Comparison of ENCODE assay signal across 8 cellular contexts in the genomic region with DNA sequence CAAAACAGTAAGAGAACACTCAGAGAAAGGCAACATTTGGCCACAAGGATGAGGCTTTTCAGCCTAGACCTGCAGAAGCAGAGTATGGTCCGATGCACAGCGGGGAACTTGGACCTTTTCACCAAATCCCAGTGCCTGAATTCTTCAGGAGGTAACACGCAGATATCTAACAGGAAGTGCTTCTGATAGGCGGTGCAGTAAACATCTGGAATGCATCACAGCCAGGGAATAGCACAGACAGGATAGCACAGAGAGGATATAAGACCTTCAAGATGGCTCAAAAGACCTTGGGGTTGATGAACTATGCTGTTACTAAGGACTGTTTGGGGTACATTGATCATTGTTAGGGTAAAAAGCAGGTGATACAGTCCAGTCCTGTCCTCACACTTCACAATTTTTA.
DNase-seq lines count a peak whose midpoint lies in the region; ATAC-seq and TF ChIP-seq lines count a peak whose summit lies in the region.

No MANE protein-coding gene starts in this region.

- peaks cover 51 to 54% of the 10 kb centered on the region in 2 donors for H3K4me1 ChIP-seq in mucosa of rectum (ENCODE audit: control insufficient read depth in 2 of 2, insufficient read depth in 2 of 2, low read length in 2 of 2)

- TF ChIP-seq CTCF in AG04449 (IDR thresholded peaks at IDR 0.05; ENCODE audit: insufficient read depth, low read length, missing control alignments) (no peak), HFF-Myc (IDR thresholded peaks at IDR 0.05; ENCODE audit: low read depth, low read length, missing control alignments) (no peak)

- H3K9ac ChIP-seq in mucosa of rectum (ENCODE audit: low read depth in 1 of 2, low read length in 2 of 2) = peak overlapping the region in 1 of 2 donors; percentile 97

- no peak for DNase-seq in AG04449 (ENCODE audit: low read depth, low spot score)
- no peak for DNase-seq in HFF-Myc (ENCODE audit: extremely low read depth, low read depth)
- no peak for DNase-seq in central memory CD8-positive, alpha-beta T cell (ENCODE audit: low spot score in 2 of 2)
- no peak for DNase-seq in KBM-7
- DNase-seq in midbrain (lab: John Stamatoyannopoulos, UW) = no peak
- no peak for DNase-seq in NCI-H1436 (lab: John Stamatoyannopoulos, UW)

- POLR2A ChIA-PET in AG04449 (lab: Yijun Ruan, JAX) = interaction anchor here (0.5 kb wide), 1 partner anchor 12 kb away, joined by 5 read pairs; no protein-coding TSS in a partner anchor

- H3K4me3 ChIP-seq in AG04449 (ENCODE audit: low read depth, low read length) = peak overlapping the region; percentile 93
- peak overlapping the region; percentile 95 for H3K4me3 ChIP-seq in HFF-Myc (replicated peaks; ENCODE audit: low read depth, low read length)
- H3K4me3 ChIP-seq in mucosa of rectum (ENCODE audit: low read length in 2 of 2) = peak overlapping the region; percentile 82 to 96

- peaks cover 36% of the 10 kb centered on the region for H3K36me3 Mint-ChIP-seq in central memory CD8-positive, alpha-beta T cell (ENCODE audit: insufficient read depth)

- peak overlapping the region; percentile 96 for H3K4me3 Mint-ChIP-seq in central memory CD8-positive, alpha-beta T cell

- no peaks in the 10 kb centered on the region for H3K9me3 Mint-ChIP-seq in central memory CD8-positive, alpha-beta T cell

- in situ Hi-C loops in KBM-7 (cut with MboI; ENCODE audit: low pct_unique_long_range_greater_than_20kb, low sequenced_read_pairs) = no loop called here

- H3K36me3 ChIP-seq in mucosa of rectum (ENCODE audit: control insufficient read depth in 2 of 2, insufficient read depth in 2 of 2, low read length in 2 of 2) = peaks cover 26 to 30% of the 10 kb centered on the region in 2 donors

- no peaks in the 10 kb centered on the region for H3K27me3 Mint-ChIP-seq in central memory CD8-positive, alpha-beta T cell

- no peak overlapping the region for H3K27ac ChIP-seq in mucosa of rectum (ENCODE audit: low read depth in 2 of 2, low read length in 2 of 2)

- H3K4me1 Mint-ChIP-seq in central memory CD8-positive, alpha-beta T cell = peaks cover 68% of the 10 kb centered on the region

- H3K27ac Mint-ChIP-seq in central memory CD8-positive, alpha-beta T cell (ENCODE audit: low read depth) = no peak overlapping the region

- ATAC-seq in central memory CD8-positive, alpha-beta T cell (replicated peaks; ENCODE audit: extremely low read depth, poor library complexity, severe bottlenecking) = no peak
- ATAC-seq in GM21576 (IDR thresholded peaks at IDR 0.05; ENCODE audit: unreplicated experiment) = no peak

- H3K27me3 ChIP-seq in mucosa of rectum (ENCODE audit: control insufficient read depth in 2 of 2, insufficient read depth in 2 of 2, low read length in 2 of 2) = no peaks in the 10 kb centered on the region

- H3K9me3 ChIP-seq in mucosa of rectum (ENCODE audit: control insufficient read depth in 2 of 2, low read length in 2 of 2) = no peaks in the 10 kb centered on the region

- CTCF ChIA-PET in AG04449 (lab: Yijun Ruan, JAX) = interaction anchor here (0.7 to 7.1 kb wide), 17 partner anchors 10 to 271 kb away, joined by 3 to 147 read pairs (median 3); a partner anchor contains a TSS
